ENCODE assay signal across 8 cellular contexts in the genomic region with DNA sequence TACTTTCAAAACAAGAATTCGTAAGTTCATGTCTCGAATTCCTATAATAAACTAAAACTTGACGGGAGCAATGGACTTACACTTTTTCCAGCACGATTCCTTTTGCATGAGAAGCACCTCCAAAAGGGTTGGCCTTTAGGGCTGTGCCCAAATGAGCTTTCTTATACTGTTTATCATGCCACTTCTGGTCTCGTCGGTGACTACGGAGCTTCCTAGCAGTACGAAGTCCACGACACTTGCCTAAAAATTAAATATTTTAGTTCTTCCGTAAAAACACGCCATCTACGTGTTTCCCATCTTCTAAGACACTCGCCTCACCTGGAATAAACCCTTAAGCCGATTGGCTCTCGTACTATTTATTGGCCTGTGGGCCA. TPM values are rescaled to one million over a fixed set of nuclear protein-coding genes. Genes with fewer than 3 reads are reported as not detected.
DNase-seq lines count a peak whose midpoint lies in the region; ATAC-seq and TF ChIP-seq lines count a peak whose summit lies in the region.

No MANE protein-coding gene starts in this region.

- peak; percentile 33 for DNase-seq in NAMALWA (ENCODE audit: low spot score)
- no peak for DNase-seq in naive thymus-derived CD8-positive, alpha-beta T cell
- no peak for DNase-seq in GM19240 (ENCODE audit: insufficient read length, low spot score)
- no peak for DNase-seq in COR-L47 (lab: John Stamatoyannopoulos, UW)
- no peak for DNase-seq in activated CD4-positive, CD25-positive, alpha-beta regulatory T cell (lab: John Stamatoyannopoulos, UW)

- peaks cover 43% of the 10 kb centered on the region for H3F3A ChIP-seq in DOHH2 (ENCODE audit: control insufficient read depth, insufficient read depth)

- H3K4me3 Mint-ChIP-seq in naive thymus-derived CD8-positive, alpha-beta T cell = peak overlapping the region; percentile 93 to 98 (median 95)

- 0 out of 2 replicates have a peak, but pooled peaks cover 4% of the 10 kb centered on the region for H4K20me1 ChIP-seq in DOHH2 (ENCODE audit: control insufficient read depth, insufficient read depth, low read depth, low read length)

- no peaks in the 10 kb centered on the region for H3K27me3 Mint-ChIP-seq in naive thymus-derived CD8-positive, alpha-beta T cell

- peaks cover 19 to 51% (median 41%) of the 10 kb centered on the region in 4 donors for H3K4me1 Mint-ChIP-seq in naive thymus-derived CD8-positive, alpha-beta T cell

- 1 to 2% methylated on average over 15 of the region's 15 CpGs for WGBS in ectodermal cell, 2 experiments

- TF ChIP-seq CTCF in DOHH2 (IDR thresholded peaks at IDR 0.05; ENCODE audit: low read depth, low read length, poor library complexity, severe bottlenecking) = no peak

- H3K4me1 ChIP-seq in DOHH2 (ENCODE audit: control insufficient read depth, low read length) (peaks cover 61% of the 10 kb centered on the region), ectodermal cell (ENCODE audit: control insufficient read depth, insufficient read depth, low read length) (peaks cover 11% of the 10 kb centered on the region)

- POLR2A ChIA-PET in naive thymus-derived CD8-positive, alpha-beta T cell (lab: Charles Lee) = interaction anchor here (0.7 to 2.3 kb wide), 4 partner anchors 21 to 800 kb away, joined by 3 to 11 read pairs (median 6); partner anchors contain the start of genes TMEM167A and XRCC4

- H3K27ac ChIP-seq in DOHH2 (ENCODE audit: low read depth, low read length) (peak overlapping the region; percentile 67), ectodermal cell (ENCODE audit: insufficient read depth, low read depth, low read length, poor library complexity, severe bottlenecking) (no peak overlapping the region)

- H3K27ac Mint-ChIP-seq in naive thymus-derived CD8-positive, alpha-beta T cell = peak overlapping the region; percentile 95 to 99 (median 97)

- H3K36me3 Mint-ChIP-seq in naive thymus-derived CD8-positive, alpha-beta T cell = peaks cover 20 to 42% (median 28%) of the 10 kb centered on the region in 3 donors

- peaks cover 66% of the 10 kb centered on the region for H3K79me2 ChIP-seq in DOHH2 (ENCODE audit: control insufficient read depth, low read length)

- H3K27me3 ChIP-seq in DOHH2 (ENCODE audit: control insufficient read depth, low read length) (no peaks in the 10 kb centered on the region), ectodermal cell (ENCODE audit: control insufficient read depth, insufficient read depth, low read length, poor library complexity, severe bottlenecking) (no peaks in the 10 kb centered on the region)

- peak overlapping the region; percentile 64 for H3K4me2 ChIP-seq in DOHH2 (ENCODE audit: low read length)

- H3K9me2 ChIP-seq in DOHH2 (replicated peaks; ENCODE audit: control insufficient read depth, low read length) = no peaks in the 10 kb centered on the region

- H3K9me3 ChIP-seq in DOHH2 (ENCODE audit: control insufficient read depth, insufficient read depth, low read length) (no peaks in the 10 kb centered on the region), ectodermal cell (ENCODE audit: control insufficient read depth, low read length) (no peaks in the 10 kb centered on the region)

- no peaks in the 10 kb centered on the region for H3K9me3 Mint-ChIP-seq in naive thymus-derived CD8-positive, alpha-beta T cell

- peak; percentile 2 to 7 for ATAC-seq in naive thymus-derived CD8-positive, alpha-beta T cell
- ATAC-seq in GM19023 (IDR thresholded peaks at IDR 0.05; ENCODE audit: unreplicated experiment) = no peak

- H3K36me3 ChIP-seq in DOHH2 (ENCODE audit: control insufficient read depth, low read length) = peaks cover 50% of the 10 kb centered on the region
- H3K36me3 ChIP-seq in ectodermal cell (ENCODE audit: control insufficient read depth, insufficient read depth, low read length) = peaks cover 26% of the 10 kb centered on the region

- H3K4me3 ChIP-seq in DOHH2 (ENCODE audit: low read length) (peak overlapping the region; percentile 92), ectodermal cell (ENCODE audit: insufficient read depth, low read depth, low read length) (peak overlapping the region; percentile 93)

RNA-seq across cellular contexts. Expression of gene RPS23, which starts 0.6 kb away (rescaled TPM):
- 2,972 TPM for polyA plus RNA-seq in ectodermal cell (2013, experiment 1 of 4)
- 3,125 TPM for polyA plus RNA-seq in ectodermal cell (2013, experiment 2 of 4)
- polyA plus RNA-seq in ectodermal cell (2013, experiment 3 of 4) = 3,190 TPM
- 3,373 TPM for polyA plus RNA-seq in ectodermal cell (2013, experiment 4 of 4)
- 1,000 to 10,000 TPM; 3,932 to 3,947 TPM for total RNA-seq in naive thymus-derived CD8-positive, alpha-beta T cell
- 1,000 to 10,000 TPM; 4,084 to 5,098 (median 4,391) TPM for polyA plus RNA-seq in naive thymus-derived CD8-positive, alpha-beta T cell
